ENCODE assay signal across 1 cellular context in the genomic region with DNA sequence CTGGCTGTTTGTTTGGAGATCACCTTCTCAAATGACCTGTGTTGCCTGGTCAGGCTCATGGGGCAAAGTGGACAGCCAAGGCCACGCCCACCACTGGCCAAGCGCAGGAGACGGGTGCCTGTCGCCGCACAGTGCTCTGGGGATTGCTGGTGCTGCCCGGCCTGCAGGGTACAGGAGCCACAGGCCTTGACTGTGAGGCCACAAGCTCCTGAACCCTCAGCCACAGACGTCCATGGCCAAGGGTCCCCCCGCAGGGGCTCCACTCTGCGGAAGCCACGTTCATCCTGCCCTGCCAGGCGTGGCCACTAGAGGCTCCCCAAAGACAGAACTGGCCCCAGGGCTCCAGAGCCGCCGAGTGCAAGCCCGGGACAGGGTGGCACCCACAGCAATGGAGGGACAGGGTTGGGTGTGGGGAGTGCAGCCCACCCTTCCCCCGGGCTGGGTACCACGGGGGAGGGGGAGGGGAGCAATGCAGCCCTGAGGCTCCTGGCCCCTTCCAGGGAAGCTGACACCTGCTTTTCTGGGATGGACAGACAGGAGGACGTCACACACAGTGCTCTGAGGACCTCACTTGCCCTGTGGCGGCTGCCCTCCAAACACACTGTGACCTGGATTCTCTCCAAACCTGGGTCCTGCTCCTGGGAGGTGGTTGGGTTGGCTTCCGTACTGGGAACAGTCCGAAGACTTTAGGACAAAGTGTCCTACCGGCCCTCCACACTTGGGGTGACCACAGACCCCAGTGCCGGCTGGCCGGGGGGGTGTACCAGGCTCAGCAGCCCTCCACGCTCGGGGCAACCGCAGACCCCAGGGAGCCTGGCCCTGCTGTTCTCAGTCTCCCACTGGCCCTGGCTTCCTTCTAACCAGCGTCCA.
TF ChIP-seq lines count a peak whose summit lies in the region.

No MANE protein-coding gene starts in this region.

TF ChIP-seq in HepG2, 621 proteins besides CTCF, POLR2A, EP300 and RAD21 (continued from another document and continues in another):
- peak; percentile 68 for TF ChIP-seq GABPB1 (CRISPR knock-in tag; IDR thresholded peaks at IDR 0.05)
- TF ChIP-seq, protein P1, sequence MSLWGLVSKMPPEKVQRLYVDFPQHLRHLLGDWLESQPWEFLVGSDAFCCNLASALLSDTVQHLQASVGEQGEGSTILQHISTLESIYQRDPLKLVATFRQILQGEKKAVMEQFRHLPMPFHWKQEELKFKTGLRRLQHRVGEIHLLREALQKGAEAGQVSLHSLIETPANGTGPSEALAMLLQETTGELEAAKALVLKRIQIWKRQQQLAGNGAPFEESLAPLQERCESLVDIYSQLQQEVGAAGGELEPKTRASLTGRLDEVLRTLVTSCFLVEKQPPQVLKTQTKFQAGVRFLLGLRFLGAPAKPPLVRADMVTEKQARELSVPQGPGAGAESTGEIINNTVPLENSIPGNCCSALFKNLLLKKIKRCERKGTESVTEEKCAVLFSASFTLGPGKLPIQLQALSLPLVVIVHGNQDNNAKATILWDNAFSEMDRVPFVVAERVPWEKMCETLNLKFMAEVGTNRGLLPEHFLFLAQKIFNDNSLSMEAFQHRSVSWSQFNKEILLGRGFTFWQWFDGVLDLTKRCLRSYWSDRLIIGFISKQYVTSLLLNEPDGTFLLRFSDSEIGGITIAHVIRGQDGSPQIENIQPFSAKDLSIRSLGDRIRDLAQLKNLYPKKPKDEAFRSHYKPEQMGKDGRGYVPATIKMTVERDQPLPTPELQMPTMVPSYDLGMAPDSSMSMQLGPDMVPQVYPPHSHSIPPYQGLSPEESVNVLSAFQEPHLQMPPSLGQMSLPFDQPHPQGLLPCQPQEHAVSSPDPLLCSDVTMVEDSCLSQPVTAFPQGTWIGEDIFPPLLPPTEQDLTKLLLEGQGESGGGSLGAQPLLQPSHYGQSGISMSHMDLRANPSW (CRISPR knock-in tag; IDR thresholded peaks at IDR 0.05; ENCODE audit: borderline replicate concordance): peak; percentile 48; the same call in 1 of the 2 replicates
- TF ChIP-seq ZNF180 (CRISPR knock-in tag; IDR thresholded peaks at IDR 0.05; ENCODE audit: borderline replicate concordance, low read depth): no peak
- no peak for TF ChIP-seq ZBTB38 (CRISPR knock-in tag; IDR thresholded peaks at IDR 0.05)
- no peak for TF ChIP-seq PHF8 (CRISPR knock-in tag; IDR thresholded peaks at IDR 0.05)
- TF ChIP-seq ZZZ3 (CRISPR knock-in tag; IDR thresholded peaks at IDR 0.05; ENCODE audit: borderline replicate concordance): no peak
- TF ChIP-seq XRCC5 (optimal IDR thresholded peaks at IDR 0.05; ENCODE audit: low read length): peak; percentile 69
- no peak for TF ChIP-seq ZNF138 (CRISPR knock-in tag; IDR thresholded peaks at IDR 0.05; ENCODE audit: low read depth)
- TF ChIP-seq ZFX (CRISPR knock-in tag; IDR thresholded peaks at IDR 0.05; ENCODE audit: low read depth): peak; percentile 58
- TF ChIP-seq PBX3 (CRISPR knock-in tag; IDR thresholded peaks at IDR 0.05; ENCODE audit: borderline replicate concordance): no peak
- peak; percentile 41; the same call in 1 of the 3 replicates for TF ChIP-seq MXI1 (IDR thresholded peaks at IDR 0.05; ENCODE audit: borderline replicate concordance, low read depth, low read length)
- peak; percentile 64; the same call in 1 of the 2 replicates for TF ChIP-seq MTA1 (CRISPR knock-in tag; IDR thresholded peaks at IDR 0.05; ENCODE audit: borderline replicate concordance)
- peak; percentile 72; the same call in 1 of the 2 replicates for TF ChIP-seq ZNF619 (CRISPR knock-in tag; IDR thresholded peaks at IDR 0.05)
- peak; percentile 73 for TF ChIP-seq KDM3A (CRISPR knock-in tag; IDR thresholded peaks at IDR 0.05; ENCODE audit: low read depth)
- TF ChIP-seq NFE2L2 (IDR thresholded peaks at IDR 0.05; ENCODE audit: low read length): no peak
- 0 out of 2 replicates have a peak, but pooled peaks have one; percentile 37 for TF ChIP-seq ELF1 (CRISPR knock-in tag; IDR thresholded peaks at IDR 0.05)
- TF ChIP-seq FIP1L1 (IDR thresholded peaks at IDR 0.05; ENCODE audit: borderline replicate concordance, insufficient read depth, low read depth, low read length): no peak
- peak; percentile 99 for TF ChIP-seq AKAP8 (CRISPR knock-in tag; IDR thresholded peaks at IDR 0.05)
- TF ChIP-seq, protein P2, sequence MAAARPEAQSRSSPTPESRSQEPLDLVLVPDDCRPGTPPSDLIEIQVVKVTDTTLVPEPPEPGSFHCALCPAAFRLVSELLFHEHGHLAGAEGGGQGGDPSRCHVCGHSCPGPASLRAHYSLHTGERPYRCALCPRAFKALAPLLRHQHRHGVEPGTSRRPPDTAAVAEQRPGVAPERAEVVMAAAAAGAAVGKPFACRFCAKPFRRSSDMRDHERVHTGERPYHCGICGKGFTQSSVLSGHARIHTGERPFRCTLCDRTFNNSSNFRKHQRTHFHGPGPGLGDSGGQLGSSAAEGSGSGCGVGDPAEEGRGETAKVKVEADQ (CRISPR knock-in tag; IDR thresholded peaks at IDR 0.05; ENCODE audit: borderline replicate concordance): no peak
- no peak for TF ChIP-seq MAF1 (CRISPR knock-in tag; IDR thresholded peaks at IDR 0.05; ENCODE audit: borderline replicate concordance)
- TF ChIP-seq ZNF318 (CRISPR knock-in tag; IDR thresholded peaks at IDR 0.05): peak; percentile 41; the same call in 1 of the 2 replicates
- TF ChIP-seq, protein P3, sequence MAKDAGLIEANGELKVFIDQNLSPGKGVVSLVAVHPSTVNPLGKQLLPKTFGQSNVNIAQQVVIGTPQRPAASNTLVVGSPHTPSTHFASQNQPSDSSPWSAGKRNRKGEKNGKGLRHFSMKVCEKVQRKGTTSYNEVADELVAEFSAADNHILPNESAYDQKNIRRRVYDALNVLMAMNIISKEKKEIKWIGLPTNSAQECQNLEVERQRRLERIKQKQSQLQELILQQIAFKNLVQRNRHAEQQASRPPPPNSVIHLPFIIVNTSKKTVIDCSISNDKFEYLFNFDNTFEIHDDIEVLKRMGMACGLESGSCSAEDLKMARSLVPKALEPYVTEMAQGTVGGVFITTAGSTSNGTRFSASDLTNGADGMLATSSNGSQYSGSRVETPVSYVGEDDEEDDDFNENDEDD (CRISPR knock-in tag; IDR thresholded peaks at IDR 0.05; ENCODE audit: borderline replicate concordance): 0 out of 2 replicates have a peak, but pooled peaks have one; percentile 17
- peak; percentile 63 for TF ChIP-seq UBTF (CRISPR knock-in tag; IDR thresholded peaks at IDR 0.05)
- TF ChIP-seq ZNF607 (CRISPR knock-in tag; IDR thresholded peaks at IDR 0.05; ENCODE audit: borderline replicate concordance): peak; percentile 25; the same call in 1 of the 2 replicates
- TF ChIP-seq TBX2 (CRISPR knock-in tag; IDR thresholded peaks at IDR 0.05; ENCODE audit: borderline replicate concordance): no peak; the same call in 1 of the 2 replicates
- no peak for TF ChIP-seq KLF11 (CRISPR knock-in tag; IDR thresholded peaks at IDR 0.05)
- 0 out of 2 replicates have a peak, but pooled peaks have one; percentile 12 for TF ChIP-seq MXD4 (CRISPR knock-in tag; IDR thresholded peaks at IDR 0.05)
- no peak for TF ChIP-seq SETDB1 (CRISPR knock-in tag; IDR thresholded peaks at IDR 0.05; ENCODE audit: borderline replicate concordance)
- peak; percentile 46 for TF ChIP-seq NR2C2 (CRISPR knock-in tag; IDR thresholded peaks at IDR 0.05; ENCODE audit: borderline replicate concordance)
- TF ChIP-seq STAG1 (CRISPR knock-in tag; IDR thresholded peaks at IDR 0.05): peak; percentile 89
- no peak for TF ChIP-seq TBX3 (IDR thresholded peaks at IDR 0.05; ENCODE audit: borderline replicate concordance)
- TF ChIP-seq ZNF343 (CRISPR knock-in tag; IDR thresholded peaks at IDR 0.05): peak; percentile 76; the same call in 1 of the 2 replicates
- TF ChIP-seq, protein P4, sequence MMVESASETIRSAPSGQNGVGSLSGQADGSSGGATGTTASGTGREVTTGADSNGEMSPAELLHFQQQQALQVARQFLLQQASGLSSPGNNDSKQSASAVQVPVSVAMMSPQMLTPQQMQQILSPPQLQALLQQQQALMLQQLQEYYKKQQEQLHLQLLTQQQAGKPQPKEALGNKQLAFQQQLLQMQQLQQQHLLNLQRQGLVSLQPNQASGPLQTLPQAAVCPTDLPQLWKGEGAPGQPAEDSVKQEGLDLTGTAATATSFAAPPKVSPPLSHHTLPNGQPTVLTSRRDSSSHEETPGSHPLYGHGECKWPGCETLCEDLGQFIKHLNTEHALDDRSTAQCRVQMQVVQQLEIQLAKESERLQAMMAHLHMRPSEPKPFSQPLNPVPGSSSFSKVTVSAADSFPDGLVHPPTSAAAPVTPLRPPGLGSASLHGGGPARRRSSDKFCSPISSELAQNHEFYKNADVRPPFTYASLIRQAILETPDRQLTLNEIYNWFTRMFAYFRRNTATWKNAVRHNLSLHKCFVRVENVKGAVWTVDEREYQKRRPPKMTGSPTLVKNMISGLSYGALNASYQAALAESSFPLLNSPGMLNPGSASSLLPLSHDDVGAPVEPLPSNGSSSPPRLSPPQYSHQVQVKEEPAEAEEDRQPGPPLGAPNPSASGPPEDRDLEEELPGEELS (CRISPR knock-in tag; IDR thresholded peaks at IDR 0.05): peak; percentile 32; the same call in 1 of the 2 replicates
- peak; percentile 66 for TF ChIP-seq RXRA (CRISPR knock-in tag; IDR thresholded peaks at IDR 0.05)
